In the genomic region with DNA sequence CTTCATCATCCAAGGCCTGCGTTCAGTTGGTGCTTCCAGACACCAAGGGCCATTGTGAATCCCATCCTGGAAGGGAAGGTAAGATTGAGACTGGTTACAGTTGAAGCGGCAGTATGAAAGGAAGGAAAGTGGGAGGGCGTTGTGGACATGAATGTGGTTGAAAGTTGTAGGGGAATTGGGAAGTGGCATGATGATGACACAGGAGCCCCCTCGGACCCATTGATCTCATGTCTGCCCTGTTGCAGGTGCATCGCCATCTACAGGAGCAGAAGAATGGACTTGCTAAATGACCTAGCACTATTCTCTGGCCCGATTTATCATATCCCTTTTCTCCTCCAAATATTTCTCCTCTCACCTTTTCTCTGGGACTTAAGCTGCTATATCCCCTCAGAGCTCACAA, we compare ENCODE assay signal across 25 cellular contexts. TPM values are rescaled to one million over a fixed set of nuclear protein-coding genes. Genes with fewer than 3 reads are reported as not detected.
"Had no signal": no experiment of that assay in that cellular context is flagged by ENCODE, and none has a peak within 500 bp of the region (broad histone marks: within the 10 kb centered on the region; RNA-seq: fewer than 3 reads in every experiment).

No MANE protein-coding gene starts in this region.

- H3K4me3 ChIP-seq: adrenal gland, breast epithelium, dorsolateral prefrontal cortex, lower lobe of right lung, sigmoid colon, spleen, tibial artery had no signal

- DNase-seq: activated CD4-positive, alpha-beta T cell treated with anti-CD3 and anti-CD28 coated beads, Interleukin-2, amount 10 ng/mL, durations not matched to agents 24 days and 14 days; activated CD4-positive, CD25-positive, alpha-beta regulatory T cell; activated CD8-positive, alpha-beta memory T cell treated with anti-CD3 and anti-CD28 coated beads for 24 hours; activated CD8-positive, alpha-beta memory T cell treated with anti-CD3 and anti-CD28 coated beads, Interleukin-2, amount 50 U/mL, for 48 hours; activated effector memory CD4-positive, alpha-beta T cell treated with anti-CD3 and anti-CD28 coated beads, Interleukin-2, amount 50 U/mL, for 16 hours; activated T-cell treated with anti-CD3 and anti-CD28 coated beads, Interleukin-2, amount 50 U/mL, for 48 hours; adrenal gland; cerebellar nuclear complex; dorsolateral prefrontal cortex; erythroblast; hypothalamus; lower lobe of right lung; nephron progenitor cell; nucleus accumbens; sigmoid colon; spleen; stimulated activated CD4-positive, alpha-beta T cell treated with anti-CD3 and anti-CD28 coated beads, Interleukin-4, amount 100 ng/mL, for 4 hours; stimulated activated naive CD4-positive, alpha-beta T cell; substantia nigra; tibial artery had no signal

- ATAC-seq: activated naive CD4-positive, alpha-beta T cell treated with anti-CD3 and anti-CD28 coated beads, Interleukin-2, amount 50 U/mL, for 72 hours; lower lobe of right lung had no signal

- H3K27ac Mint-ChIP-seq: activated CD4-positive, alpha-beta T cell treated with anti-CD3 and anti-CD28 coated beads, Interleukin-2, amount 10 ng/mL, durations not matched to agents 24 days and 14 days; activated naive CD4-positive, alpha-beta T cell treated with anti-CD3 and anti-CD28 coated beads, Interleukin-2, amount 50 U/mL, for 72 hours; nephron progenitor cell had no signal

- H3K4me3 Mint-ChIP-seq: activated CD4-positive, alpha-beta T cell treated with anti-CD3 and anti-CD28 coated beads, Interleukin-2, amount 10 ng/mL, durations not matched to agents 24 days and 14 days; nephron progenitor cell had no signal

- FAIRE-seq: astrocyte, frontal cortex, keratinocyte had no signal

- H3K4me1 Mint-ChIP-seq: nephron progenitor cell had no signal

- H3K36me3 Mint-ChIP-seq: activated naive CD4-positive, alpha-beta T cell treated with anti-CD3 and anti-CD28 coated beads, Interleukin-2, amount 50 U/mL, for 72 hours had no signal

- H3K9me3 Mint-ChIP-seq: activated CD4-positive, alpha-beta T cell treated with anti-CD3 and anti-CD28 coated beads, Interleukin-2, amount 10 ng/mL, durations not matched to agents 24 days and 14 days; activated naive CD4-positive, alpha-beta T cell treated with anti-CD3 and anti-CD28 coated beads, Interleukin-2, amount 50 U/mL, for 72 hours had no signal

RNA-seq across cellular contexts. Expression of gene HLA-DQA1, which starts 5.5 kb away (rescaled TPM):
- polyA plus RNA-seq: keratinocyte had no signal
